ENCODE assay signal across 14 cellular contexts in genomic region chr14:55355922-55356321, GRCh38. TPM values are rescaled to one million over a fixed set of nuclear protein-coding genes. Genes with fewer than 3 reads are reported as not detected.
DNase-seq lines count a peak whose midpoint lies in the region; ATAC-seq and TF ChIP-seq lines count a peak whose summit lies in the region.
"Had no signal": no experiment of that assay in that cellular context is flagged by ENCODE, and none has a peak within 500 bp of the region (broad histone marks: within the 10 kb centered on the region; RNA-seq: fewer than 3 reads in every experiment).

No MANE protein-coding gene starts in this region.

- H3K9ac ChIP-seq in smooth muscle cell (ENCODE audit: low read depth), result no peak overlapping the region

- no peaks in the 10 kb centered on the region for H3K79me2 ChIP-seq in smooth muscle cell (ENCODE audit: low read depth)

- ATAC-seq in left ventricle myocardium superior (peak; percentile 76), gastrocnemius medialis (no peak)
- ATAC-seq in activated T-cell treated with anti-CD3 and anti-CD28 coated beads, Interleukin-2, amount 50 U/mL, for 4 hours, result no peak

- no peaks in the 10 kb centered on the region for H3F3A ChIP-seq in smooth muscle cell (ENCODE audit: low read depth)

- POLR2A ChIA-PET in activated CD4-positive, alpha-beta T cell treated with anti-CD3 and anti-CD28 coated beads, Interleukin-2, amount 10 ng/mL, durations not matched to agents 7 days and 5 days (lab: Charles Lee), result no interaction called here

- H3K4me3 ChIP-seq in gastrocnemius medialis (no peak overlapping the region), smooth muscle cell (no peak overlapping the region)

- in situ Hi-C loops in gastrocnemius medialis (cut with MboI; ENCODE audit: low sequenced_read_pairs in 4 of 4), result loop anchor here in 2 of 4 donors (10.0 kb wide), 1 partner anchor 91 kb away; no protein-coding TSS in a partner anchor

- no peak for DNase-seq in activated CD4-positive, alpha-beta T cell treated with anti-CD3 and anti-CD28 coated beads, Interleukin-2, amount 10 ng/mL, durations not matched to agents 7 days and 5 days
- no peak for DNase-seq in activated CD4-positive, alpha-beta T cell treated with anti-CD3 and anti-CD28 coated beads, Interleukin-2, amount 50 U/mL, for 4 hours
- DNase-seq in left ventricle myocardium superior (no peak), cardiac septum (ENCODE audit: low spot score) (no peak), osteocyte (ENCODE audit: extremely low spot score, unreplicated experiment) (peak; percentile 40), gastrocnemius medialis (no peak), smooth muscle cell (lab: John Stamatoyannopoulos, UW; ENCODE audit: unreplicated experiment) (no peak)
- no peak for DNase-seq in activated T-cell treated with anti-CD3 and anti-CD28 coated beads, Interleukin-2, amount 50 U/mL, for 4 hours
- DNase-seq: CD8-positive, alpha-beta memory T cell; DMS53; HCEC 1CT; HFFc6 had no signal

- H3K9me3 ChIP-seq in gastrocnemius medialis, result no peaks in the 10 kb centered on the region
- no peaks in the 10 kb centered on the region for H3K9me3 ChIP-seq in smooth muscle cell (replicated peaks; ENCODE audit: low read depth)

- no peak overlapping the region for H2AFZ ChIP-seq in smooth muscle cell (ENCODE audit: low read depth)

- H3K27ac Mint-ChIP-seq in activated CD4-positive, alpha-beta T cell treated with anti-CD3 and anti-CD28 coated beads, Interleukin-2, amount 10 ng/mL, durations not matched to agents 7 days and 5 days, result peak overlapping the region; percentile 3
- no peak overlapping the region for H3K27ac Mint-ChIP-seq in osteocyte (ENCODE audit: unreplicated experiment)
- H3K27ac Mint-ChIP-seq: HFFc6 had no signal

- intact Hi-C loops in left ventricle myocardium superior (cut with micrococcal nuclease) (no loop called here), cardiac septum (cut with DNase I) (loop anchor here (2.0 kb wide), 1 partner anchor 143 kb away; no protein-coding TSS in a partner anchor), gastrocnemius medialis (cut with DNase I; ENCODE audit: low total_unique reads) (loop anchor here (2.0 to 5.0 kb wide), 2 partner anchors 56 to 143 kb away; partner anchors contain the start of gene ATG14)

- peaks cover 34% of the 10 kb centered on the region for H4K20me1 ChIP-seq in smooth muscle cell (ENCODE audit: low read depth)

- no peak overlapping the region for H3K4me2 ChIP-seq in smooth muscle cell

- TF ChIP-seq CTCF in osteocyte (IDR thresholded peaks at IDR 0.05) (no peak), gastrocnemius medialis (IDR thresholded peaks at IDR 0.05 in 4 of 5, conservative IDR thresholded peaks at IDR 0.05 in 1 of 5) (no peak), smooth muscle cell (IDR thresholded peaks at IDR 0.05; ENCODE audit: borderline replicate concordance, insufficient read depth, poor library complexity, severe bottlenecking) (no peak)

- WGBS in smooth muscle cell (ENCODE audit: low lambda C conversion rate), result 97% methylated on average over 6 of the region's 6 CpGs

- peaks cover 32% of the 10 kb centered on the region for H3K4me1 Mint-ChIP-seq in activated CD4-positive, alpha-beta T cell treated with anti-CD3 and anti-CD28 coated beads, Interleukin-2, amount 10 ng/mL, durations not matched to agents 7 days and 5 days
- H3K4me1 Mint-ChIP-seq in osteocyte (ENCODE audit: unreplicated experiment), result no peaks in the 10 kb centered on the region
- H3K4me1 Mint-ChIP-seq in activated T-cell treated with anti-CD3 and anti-CD28 coated beads, Interleukin-2, amount 50 U/mL, for 4 hours (ENCODE audit: low read depth), result peaks cover 16% of the 10 kb centered on the region
- H3K4me1 Mint-ChIP-seq: CD14-positive monocyte had no signal

- peaks cover 0 to 27% of the 10 kb centered on the region in 2 donors for H3K36me3 ChIP-seq in gastrocnemius medialis
- no peaks in the 10 kb centered on the region for H3K36me3 ChIP-seq in smooth muscle cell (ENCODE audit: low read depth)

- H3K36me3 Mint-ChIP-seq in activated CD4-positive, alpha-beta T cell treated with anti-CD3 and anti-CD28 coated beads, Interleukin-2, amount 10 ng/mL, durations not matched to agents 7 days and 5 days (ENCODE audit: low read depth), result peaks cover 16% of the 10 kb centered on the region
- H3K36me3 Mint-ChIP-seq in osteocyte (ENCODE audit: unreplicated experiment), result peaks cover 7% of the 10 kb centered on the region
- H3K36me3 Mint-ChIP-seq in activated T-cell treated with anti-CD3 and anti-CD28 coated beads, Interleukin-2, amount 50 U/mL, for 4 hours (ENCODE audit: insufficient read depth), result peaks cover 11% of the 10 kb centered on the region

- H3K4me1 ChIP-seq in gastrocnemius medialis (peaks cover 11 to 14% of the 10 kb centered on the region in 2 donors), smooth muscle cell (ENCODE audit: low read depth) (peaks cover 3% of the 10 kb centered on the region)

- H3K27ac ChIP-seq in gastrocnemius medialis, result no peak overlapping the region
- no peak overlapping the region for H3K27ac ChIP-seq in smooth muscle cell (ENCODE audit: low read depth)
- H3K27ac ChIP-seq: 22Rv1 had no signal

- H3K9me3 Mint-ChIP-seq in activated CD4-positive, alpha-beta T cell treated with anti-CD3 and anti-CD28 coated beads, Interleukin-2, amount 10 ng/mL, durations not matched to agents 7 days and 5 days, result peaks cover 2% of the 10 kb centered on the region
- no peaks in the 10 kb centered on the region for H3K9me3 Mint-ChIP-seq in osteocyte (ENCODE audit: unreplicated experiment)
- no peaks in the 10 kb centered on the region for H3K9me3 Mint-ChIP-seq in activated T-cell treated with anti-CD3 and anti-CD28 coated beads, Interleukin-2, amount 50 U/mL, for 4 hours
- H3K9me3 Mint-ChIP-seq: CD8-positive, alpha-beta memory T cell; HFFc6 had no signal

- CTCF ChIA-PET in activated CD4-positive, alpha-beta T cell treated with anti-CD3 and anti-CD28 coated beads, Interleukin-2, amount 10 ng/mL, durations not matched to agents 7 days and 5 days (lab: Charles Lee), result interaction anchor here (0.6 to 3.6 kb wide), 5 partner anchors 11 to 765 kb away, joined by 3 to 30 read pairs (median 4); partner anchors contain the start of gene FBXO34

- H3K27me3 Mint-ChIP-seq in activated CD4-positive, alpha-beta T cell treated with anti-CD3 and anti-CD28 coated beads, Interleukin-2, amount 10 ng/mL, durations not matched to agents 7 days and 5 days, result no peaks in the 10 kb centered on the region
- no peaks in the 10 kb centered on the region for H3K27me3 Mint-ChIP-seq in osteocyte (ENCODE audit: unreplicated experiment)
- H3K27me3 Mint-ChIP-seq in activated T-cell treated with anti-CD3 and anti-CD28 coated beads, Interleukin-2, amount 50 U/mL, for 4 hours (ENCODE audit: low read depth), result no peaks in the 10 kb centered on the region
- H3K27me3 Mint-ChIP-seq: CD8-positive, alpha-beta memory T cell had no signal

- H3K27me3 ChIP-seq in gastrocnemius medialis, result no peaks in the 10 kb centered on the region
- H3K27me3 ChIP-seq in smooth muscle cell (ENCODE audit: low read depth), result no peaks in the 10 kb centered on the region

- H3K4me3 Mint-ChIP-seq in activated CD4-positive, alpha-beta T cell treated with anti-CD3 and anti-CD28 coated beads, Interleukin-2, amount 10 ng/mL, durations not matched to agents 7 days and 5 days, result no peak overlapping the region
- H3K4me3 Mint-ChIP-seq in osteocyte (ENCODE audit: unreplicated experiment), result no peak overlapping the region
- H3K4me3 Mint-ChIP-seq in activated T-cell treated with anti-CD3 and anti-CD28 coated beads, Interleukin-2, amount 50 U/mL, for 4 hours, result no peak overlapping the region
- H3K4me3 Mint-ChIP-seq: CD8-positive, alpha-beta memory T cell; HFFc6 had no signal

- TF ChIP-seq POLR2A in gastrocnemius medialis (IDR thresholded peaks at IDR 0.05), result no peak

RNA-seq across cellular contexts. Expression of gene ATG14, which starts 55.7 kb away (rescaled TPM):
- 1 to 10 TPM; 5.3 to 6.1 TPM for total RNA-seq in activated CD4-positive, alpha-beta T cell treated with anti-CD3 and anti-CD28 coated beads, Interleukin-2, amount 10 ng/mL, durations not matched to agents 7 days and 5 days
- total RNA-seq in left ventricle myocardium superior, result 17.3 TPM
- 12.5 TPM for total RNA-seq in cardiac septum
- total RNA-seq in osteocyte, result 13.8 and 14.5 TPM in 2 replicates
- total RNA-seq in gastrocnemius medialis, result 10 to 100 TPM; 12.6 to 20.0 (median 15.6) TPM
- 1 to 10 TPM; 6.6 to 8.4 (median 6.7) TPM for total RNA-seq in activated T-cell treated with anti-CD3 and anti-CD28 coated beads, Interleukin-2, amount 50 U/mL, for 4 hours
- 11.6 and 14.0 TPM in 2 replicates for total RNA-seq in smooth muscle cell
- polyA plus RNA-seq in smooth muscle cell, result 3.2 and 3.7 TPM in 2 replicates
